9 cellular contexts compared by ENCODE assay signal in genomic region chr9:134026561-134026960, GRCh38. TPM values are rescaled to one million over a fixed set of nuclear protein-coding genes. Genes with fewer than 3 reads are reported as not detected.
DNase-seq lines count a peak whose midpoint lies in the region; ATAC-seq, FAIRE-seq and TF ChIP-seq lines count a peak whose summit lies in the region.
"Had no signal": no experiment of that assay in that cellular context is flagged by ENCODE, and none has a peak within 500 bp of the region (broad histone marks: within the 10 kb centered on the region; RNA-seq: fewer than 3 reads in every experiment).

No MANE protein-coding gene starts in this region.

- H3K27ac Mint-ChIP-seq in stimulated activated naive CD8-positive, alpha-beta T cell treated with anti-CD3 and anti-CD28 coated beads, Interleukin-15, Interleukin-2, amounts not matched to agents 100 ng/mL and 50 ng/mL, for 24 hours, result no peak overlapping the region

- no peaks in the 10 kb centered on the region for H3K27me3 Mint-ChIP-seq in stimulated activated naive CD8-positive, alpha-beta T cell treated with anti-CD3 and anti-CD28 coated beads, Interleukin-15, Interleukin-2, amounts not matched to agents 100 ng/mL and 50 ng/mL, for 24 hours

- no peaks in the 10 kb centered on the region for H3K9me3 ChIP-seq in adipocyte (ENCODE audit: control insufficient read depth, low read length)
- no peaks in the 10 kb centered on the region for H3K9me3 ChIP-seq in mesodermal cell (ENCODE audit: control insufficient read depth, low read length)

- peak overlapping the region; percentile 81 for H3K4me3 Mint-ChIP-seq in stimulated activated naive CD8-positive, alpha-beta T cell treated with anti-CD3 and anti-CD28 coated beads, Interleukin-15, Interleukin-2, amounts not matched to agents 100 ng/mL and 50 ng/mL, for 24 hours

- peak overlapping the region; percentile 76 for H3K9ac ChIP-seq in adipocyte (ENCODE audit: low read length)

- TF ChIP-seq POLR2A in H54 (IDR thresholded peaks at IDR 0.05; ENCODE audit: low read depth, low read length), result no peak

- 89 to 91% methylated on average over 18 of the region's 18 CpGs for WGBS in mesodermal cell (ENCODE audit: insufficient coverage in 2 of 2), 2 experiments

- H3K4me1 ChIP-seq in adipocyte (ENCODE audit: control insufficient read depth, insufficient read depth, low read length) (peaks cover 14% of the 10 kb centered on the region), mesodermal cell (ENCODE audit: control insufficient read depth, insufficient read depth, low read length, poor library complexity, severe bottlenecking) (peaks cover 8% of the 10 kb centered on the region)

- H3K4me1 Mint-ChIP-seq in stimulated activated naive CD8-positive, alpha-beta T cell treated with anti-CD3 and anti-CD28 coated beads, Interleukin-15, Interleukin-2, amounts not matched to agents 100 ng/mL and 50 ng/mL, for 24 hours (ENCODE audit: low read depth), result peaks cover 11% of the 10 kb centered on the region

- no peak overlapping the region for H3K27ac ChIP-seq in mesodermal cell (ENCODE audit: low read depth, low read length, severe bottlenecking)

- no peak for FAIRE-seq in H54 (lab: Jason Lieb, UNC)

- H3K36me3 ChIP-seq in adipocyte (ENCODE audit: control insufficient read depth, insufficient read depth, low read length, severe bottlenecking) (peaks cover 12% of the 10 kb centered on the region), mesodermal cell (ENCODE audit: control insufficient read depth, insufficient read depth, low read length) (peaks cover 38% of the 10 kb centered on the region)

- H3K27me3 ChIP-seq in adipocyte (replicated peaks; ENCODE audit: control insufficient read depth, insufficient read depth, low read length), result no peaks in the 10 kb centered on the region

- H3K36me3 Mint-ChIP-seq in stimulated activated naive CD8-positive, alpha-beta T cell treated with anti-CD3 and anti-CD28 coated beads, Interleukin-15, Interleukin-2, amounts not matched to agents 100 ng/mL and 50 ng/mL, for 24 hours (ENCODE audit: low read depth), result peaks cover 12% of the 10 kb centered on the region

- H3K4me3 ChIP-seq in adipocyte (ENCODE audit: low read length) (peak overlapping the region; percentile 83), mesodermal cell (ENCODE audit: extremely low read depth, insufficient read depth, low read length, poor library complexity, severe bottlenecking) (peak overlapping the region; percentile 79)

- no peak for ATAC-seq in stimulated activated naive CD8-positive, alpha-beta T cell treated with anti-CD3 and anti-CD28 coated beads, Interleukin-15, Interleukin-2, amounts not matched to agents 100 U/mL and 50 U/mL, for 24 hours

- no peaks in the 10 kb centered on the region for H3K9me3 Mint-ChIP-seq in stimulated activated naive CD8-positive, alpha-beta T cell treated with anti-CD3 and anti-CD28 coated beads, Interleukin-15, Interleukin-2, amounts not matched to agents 100 ng/mL and 50 ng/mL, for 24 hours

- no peak for DNase-seq in stimulated activated naive CD8-positive, alpha-beta T cell treated with anti-CD3 and anti-CD28 coated beads, Interleukin-15, Interleukin-2, amounts not matched to agents 100 U/mL and 50 U/mL, for 24 hours
- DNase-seq in adipocyte (ENCODE audit: low read depth), result no peak
- no peak for DNase-seq in inferior parietal cortex (ENCODE audit: extremely low spot score)
- no peak for DNase-seq in glomerular visceral epithelial cell (ENCODE audit: extremely low spot score)
- no peak for DNase-seq in DMS 273 (lab: John Stamatoyannopoulos, UW; ENCODE audit: unreplicated experiment)
- no peak for DNase-seq in H54 (ENCODE audit: insufficient read length, low spot score)
- DNase-seq: cerebellar nuclear complex had no signal

RNA-seq across cellular contexts. Expression of gene BRD3OS, which starts 1.3 kb away (rescaled TPM):
- 18.5 TPM for polyA plus RNA-seq in mesodermal cell (2013, experiment 1 of 2)
- 18.4 TPM for polyA plus RNA-seq in mesodermal cell (2013, experiment 2 of 2)

RNA-seq across cellular contexts. Expression of gene VAV2, which starts 34.4 kb away (rescaled TPM):
- 24.3 TPM for polyA plus RNA-seq in mesodermal cell (2013, experiment 1 of 2)
- polyA plus RNA-seq in mesodermal cell (2013, experiment 2 of 2), result 20.0 TPM

RNA-seq across cellular contexts. Expression of gene BRD3, which starts 41.3 kb away (rescaled TPM):
- 46.8 TPM for polyA plus RNA-seq in mesodermal cell (2013, experiment 1 of 2)
- 35.2 TPM for polyA plus RNA-seq in mesodermal cell (2013, experiment 2 of 2)
